Comparison of ENCODE assay signal across 1 cellular context in genomic region chrX:150547511-150548115, GRCh38.
A peak's percentile ranks its signal among the peaks of the same experiment; 100 is the strongest.
TF ChIP-seq lines count a peak whose summit lies in the region.

No MANE protein-coding gene starts in this region.

TF ChIP-seq in HepG2, 621 proteins besides CTCF, POLR2A, EP300 and RAD21 (continued from another document and continues in another):
- TF ChIP-seq ZNF646 (CRISPR knock-in tag; IDR thresholded peaks at IDR 0.05) = no peak
- no peak for TF ChIP-seq PAWR (CRISPR knock-in tag; IDR thresholded peaks at IDR 0.05; ENCODE audit: borderline replicate concordance)
- TF ChIP-seq ADNP (CRISPR knock-in tag; IDR thresholded peaks at IDR 0.05) = no peak
- no peak for TF ChIP-seq KLF15 (CRISPR knock-in tag; IDR thresholded peaks at IDR 0.05; ENCODE audit: borderline replicate concordance)
- no peak for TF ChIP-seq ZNF615 (CRISPR knock-in tag; IDR thresholded peaks at IDR 0.05; ENCODE audit: borderline replicate concordance)
- TF ChIP-seq USF2 (IDR thresholded peaks at IDR 0.05; ENCODE audit: low read depth, low read length) = peak; percentile 72
- peak; percentile 95; the same call in 1 of the 2 replicates for TF ChIP-seq USF2 (CRISPR knock-in tag; IDR thresholded peaks at IDR 0.05; ENCODE audit: borderline replicate concordance)
- no peak for TF ChIP-seq ZFP82 (CRISPR knock-in tag; IDR thresholded peaks at IDR 0.05; ENCODE audit: borderline replicate concordance)
- TF ChIP-seq ZNF556 (CRISPR knock-in tag; IDR thresholded peaks at IDR 0.05; ENCODE audit: borderline replicate concordance) = no peak
- TF ChIP-seq PHB2 (IDR thresholded peaks at IDR 0.05; ENCODE audit: partially characterized antibody) = no peak
- no peak for TF ChIP-seq NFAT5 (CRISPR knock-in tag; IDR thresholded peaks at IDR 0.05)
- no peak for TF ChIP-seq BCL3 (CRISPR knock-in tag; IDR thresholded peaks at IDR 0.05)
- TF ChIP-seq ATF7 (IDR thresholded peaks at IDR 0.05) = no peak
- TF ChIP-seq ATF7 (CRISPR knock-in tag; IDR thresholded peaks at IDR 0.05) = no peak
- no peak for TF ChIP-seq ZNF225 (CRISPR knock-in tag; IDR thresholded peaks at IDR 0.05)
- TF ChIP-seq ZNF333 (CRISPR knock-in tag; IDR thresholded peaks at IDR 0.05; ENCODE audit: borderline replicate concordance) = no peak
- no peak for TF ChIP-seq ZNF616 (CRISPR knock-in tag; IDR thresholded peaks at IDR 0.05; ENCODE audit: low read depth)
- 0 out of 2 replicates have a peak, but pooled peaks have one; percentile 43 for TF ChIP-seq TBX2 (CRISPR knock-in tag; IDR thresholded peaks at IDR 0.05; ENCODE audit: borderline replicate concordance)
- no peak for TF ChIP-seq PRMT3 (CRISPR knock-in tag; IDR thresholded peaks at IDR 0.05; ENCODE audit: borderline replicate concordance, low read depth)
- TF ChIP-seq ZNF451 (CRISPR knock-in tag; IDR thresholded peaks at IDR 0.05) = no peak
- TF ChIP-seq ZNF687 (CRISPR knock-in tag; IDR thresholded peaks at IDR 0.05) = peak; percentile 97
- TF ChIP-seq MNT (IDR thresholded peaks at IDR 0.05) = no peak
- no peak for TF ChIP-seq ATF5 (CRISPR knock-in tag; IDR thresholded peaks at IDR 0.05; ENCODE audit: low read depth)
- TF ChIP-seq ZNF234 (CRISPR knock-in tag; conservative IDR thresholded peaks at IDR 0.05) = no peak
- no peak for TF ChIP-seq MIER2 (CRISPR knock-in tag; IDR thresholded peaks at IDR 0.05)
- no peak for TF ChIP-seq RFXANK (CRISPR knock-in tag; IDR thresholded peaks at IDR 0.05)
- no peak for TF ChIP-seq ZNF782 (CRISPR knock-in tag; IDR thresholded peaks at IDR 0.05; ENCODE audit: borderline replicate concordance)
- TF ChIP-seq ZNF788 (CRISPR knock-in tag; IDR thresholded peaks at IDR 0.05; ENCODE audit: borderline replicate concordance) = no peak
- no peak for TF ChIP-seq ZNF547 (CRISPR knock-in tag; IDR thresholded peaks at IDR 0.05)
- no peak for TF ChIP-seq ZNF121 (CRISPR knock-in tag; IDR thresholded peaks at IDR 0.05)
- no peak for TF ChIP-seq CEBPB (IDR thresholded peaks at IDR 0.05; ENCODE audit: borderline replicate concordance, low read depth, low read length)
- no peak for TF ChIP-seq CERS6 (CRISPR knock-in tag; IDR thresholded peaks at IDR 0.05)
- TF ChIP-seq ZNF251 (CRISPR knock-in tag; IDR thresholded peaks at IDR 0.05) = no peak
- no peak for TF ChIP-seq CEBPG (CRISPR knock-in tag; IDR thresholded peaks at IDR 0.05)
- no peak for TF ChIP-seq TCF12 (IDR thresholded peaks at IDR 0.05)
- no peak for TF ChIP-seq TCF12 (CRISPR knock-in tag; IDR thresholded peaks at IDR 0.05)
- no peak for TF ChIP-seq ZNF589 (CRISPR knock-in tag; conservative IDR thresholded peaks at IDR 0.05)
- no peak for TF ChIP-seq FOXK2 (IDR thresholded peaks at IDR 0.05)
- no peak for TF ChIP-seq ZNF891 (CRISPR knock-in tag; IDR thresholded peaks at IDR 0.05)
- no peak for TF ChIP-seq WIZ (CRISPR knock-in tag; IDR thresholded peaks at IDR 0.05)
- no peak for TF ChIP-seq ZMYM4 (CRISPR knock-in tag; IDR thresholded peaks at IDR 0.05)
- no peak for TF ChIP-seq BCL6 (CRISPR knock-in tag; IDR thresholded peaks at IDR 0.05)
